Comparison of ENCODE assay signal across 8 cellular contexts in the genomic region with DNA sequence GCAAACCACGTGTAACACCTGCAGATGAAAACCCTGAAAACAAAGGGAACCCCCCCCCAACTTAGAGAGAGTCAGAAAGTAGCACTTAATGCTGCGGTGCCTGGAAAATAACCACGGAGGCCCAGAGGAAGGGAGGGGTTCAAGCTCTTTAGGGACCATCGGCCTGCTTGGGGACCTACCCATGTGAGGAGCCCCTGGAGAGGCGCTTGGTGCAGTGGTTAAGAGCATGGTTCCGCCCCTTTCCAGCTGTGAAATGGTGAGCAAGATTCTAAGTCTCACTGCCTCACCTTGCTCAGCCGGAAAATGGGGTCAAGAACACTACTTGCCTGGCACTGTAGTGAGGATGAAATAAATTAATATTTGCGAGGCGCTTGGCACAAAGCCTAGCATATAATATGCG. TPM values are rescaled to one million over a fixed set of nuclear protein-coding genes. Genes with fewer than 3 reads are reported as not detected.
A peak's percentile ranks its signal among the peaks of the same experiment; 100 is the strongest.
DNase-seq lines count a peak whose midpoint lies in the region; ATAC-seq and TF ChIP-seq lines count a peak whose summit lies in the region.

No MANE protein-coding gene starts in this region.

- H3K4me1 ChIP-seq in adipocyte (ENCODE audit: control insufficient read depth, insufficient read depth, low read length) (peaks cover 17% of the 10 kb centered on the region), mesenchymal stem cell (ENCODE audit: control insufficient read depth, insufficient read depth, low read depth, low read length) (no peaks in the 10 kb centered on the region), upper lobe of right lung (no peaks in the 10 kb centered on the region)

- H3K4me1 Mint-ChIP-seq in activated naive CD4-positive, alpha-beta T cell treated with anti-CD3 and anti-CD28 coated beads, Interleukin-2, amount 50 U/mL, for 24 hours = peaks cover 6% of the 10 kb centered on the region

- no peak overlapping the region for H2AK5ac ChIP-seq in mesenchymal stem cell (ENCODE audit: low read length, severe bottlenecking)

- H3K14ac ChIP-seq in mesenchymal stem cell (ENCODE audit: low read length in 2 of 2) = no peak overlapping the region

- no peak for DNase-seq in activated naive CD4-positive, alpha-beta T cell treated with anti-CD3 and anti-CD28 coated beads, Interleukin-2, amount 50 U/mL, for 16 hours
- DNase-seq in adipocyte (ENCODE audit: low read depth) = no peak
- DNase-seq in mesenchymal stem cell = no peak
- DNase-seq in upper lobe of right lung = no peak
- DNase-seq in epidermal melanocyte (ENCODE audit: insufficient read length, low spot score) = no peak
- DNase-seq in NCI-H2081 treated with DMSO at 0.1 percent for 48 hours (lab: John Stamatoyannopoulos, UW) = no peak

- no peak overlapping the region for H3K4ac ChIP-seq in mesenchymal stem cell (ENCODE audit: low read depth in 1 of 2, low read length in 2 of 2)

- intact Hi-C loops in upper lobe of right lung (cut with DNase I) = no loop called here

- H3K27me3 ChIP-seq in adipocyte (replicated peaks; ENCODE audit: control insufficient read depth, insufficient read depth, low read length) (peaks cover 6% of the 10 kb centered on the region), mesenchymal stem cell (ENCODE audit: control insufficient read depth in 1 of 2, insufficient read depth in 1 of 2, low read length in 2 of 2) (peaks cover 0 to 4% of the 10 kb centered on the region in 2 experiments), upper lobe of right lung (no peaks in the 10 kb centered on the region)

- no peak overlapping the region for H3K23ac ChIP-seq in mesenchymal stem cell (ENCODE audit: low read length in 2 of 2)

- H2BK12ac ChIP-seq in mesenchymal stem cell (ENCODE audit: low read length in 2 of 2) = no peak overlapping the region

- H3K9ac ChIP-seq in adipocyte (ENCODE audit: low read length) (peak overlapping the region; percentile 82), mesenchymal stem cell (ENCODE audit: low read length) (peak overlapping the region; percentile 69)

- 83% methylated on average over 10 of the region's 10 CpGs for WGBS in mesenchymal stem cell

- H3K4me3 ChIP-seq in adipocyte (ENCODE audit: low read length) = peak overlapping the region; percentile 72
- H3K4me3 ChIP-seq in mesenchymal stem cell (ENCODE audit: insufficient read depth in 1 of 2, low read depth in 1 of 2, low read length in 2 of 2) = peak overlapping the region in 1 of 2 experiments; percentile 73
- peak overlapping the region; percentile 44 for H3K4me3 ChIP-seq in upper lobe of right lung

- H2AFZ ChIP-seq in mesenchymal stem cell (ENCODE audit: low read depth, low read length) = no peak overlapping the region

- H3K36me3 ChIP-seq in adipocyte (ENCODE audit: control insufficient read depth, insufficient read depth, low read length, severe bottlenecking) (no peaks in the 10 kb centered on the region), mesenchymal stem cell (ENCODE audit: control insufficient read depth in 1 of 2, insufficient read depth in 2 of 2, low read depth in 1 of 2, low read length in 2 of 2) (no peaks in the 10 kb centered on the region), upper lobe of right lung (no peaks in the 10 kb centered on the region)

- TF ChIP-seq CTCF in upper lobe of right lung (IDR thresholded peaks at IDR 0.05) = no peak

- H2BK15ac ChIP-seq in mesenchymal stem cell (ENCODE audit: low read depth, poor library complexity, severe bottlenecking) = no peak overlapping the region

- no peaks in the 10 kb centered on the region for H3K36me3 Mint-ChIP-seq in activated naive CD4-positive, alpha-beta T cell treated with anti-CD3 and anti-CD28 coated beads, Interleukin-2, amount 50 U/mL, for 24 hours

- no peak overlapping the region for H3K18ac ChIP-seq in mesenchymal stem cell (ENCODE audit: low read depth in 1 of 2, low read length in 2 of 2)

- no peak overlapping the region for H2BK120ac ChIP-seq in mesenchymal stem cell (ENCODE audit: low read depth, low read length)

- peak overlapping the region; percentile 62 for H3K27ac Mint-ChIP-seq in activated naive CD4-positive, alpha-beta T cell treated with anti-CD3 and anti-CD28 coated beads, Interleukin-2, amount 50 U/mL, for 24 hours

- H3K27me3 Mint-ChIP-seq in activated naive CD4-positive, alpha-beta T cell treated with anti-CD3 and anti-CD28 coated beads, Interleukin-2, amount 50 U/mL, for 24 hours = no peaks in the 10 kb centered on the region

- H3K27ac ChIP-seq in mesenchymal stem cell (ENCODE audit: low read length, poor library complexity, severe bottlenecking) (no peak overlapping the region), upper lobe of right lung (peak overlapping the region; percentile 79)

- H3K79me1 ChIP-seq in mesenchymal stem cell (replicated peaks; ENCODE audit: low read length, poor library complexity, severe bottlenecking) = no peaks in the 10 kb centered on the region

- no peak overlapping the region for H4K91ac ChIP-seq in mesenchymal stem cell (ENCODE audit: low read length)

- H4K8ac ChIP-seq in mesenchymal stem cell (ENCODE audit: low read length) = no peak overlapping the region

- no peak overlapping the region for H2BK5ac ChIP-seq in mesenchymal stem cell (ENCODE audit: low read depth, low read length, poor library complexity, severe bottlenecking)

- no peaks in the 10 kb centered on the region for H3K9me3 ChIP-seq in adipocyte (ENCODE audit: control insufficient read depth, low read length)
- H3K9me3 ChIP-seq in mesenchymal stem cell (ENCODE audit: control insufficient read depth, low read length) = no peaks in the 10 kb centered on the region
- H3K9me3 ChIP-seq in upper lobe of right lung = no peaks in the 10 kb centered on the region

- peak overlapping the region; percentile 81 for H3K4me3 Mint-ChIP-seq in activated naive CD4-positive, alpha-beta T cell treated with anti-CD3 and anti-CD28 coated beads, Interleukin-2, amount 50 U/mL, for 24 hours

- H3K4me2 ChIP-seq in mesenchymal stem cell (ENCODE audit: low read length, poor library complexity, severe bottlenecking) = no peak overlapping the region

- H3K9me3 Mint-ChIP-seq in activated naive CD4-positive, alpha-beta T cell treated with anti-CD3 and anti-CD28 coated beads, Interleukin-2, amount 50 U/mL, for 24 hours = no peaks in the 10 kb centered on the region

- ATAC-seq in upper lobe of right lung = no peak
- no peak for ATAC-seq in GM21360 (IDR thresholded peaks at IDR 0.05; ENCODE audit: unreplicated experiment)

RNA-seq across cellular contexts. Expression of gene SLC25A5, which starts 13.8 kb away (rescaled TPM):
- polyA plus RNA-seq in mesenchymal stem cell (2013, experiment 1 of 2) = 226 TPM
- 223 TPM for polyA plus RNA-seq in mesenchymal stem cell (2013, experiment 2 of 2)
- total RNA-seq in upper lobe of right lung = 323 TPM
